In the genomic region with DNA sequence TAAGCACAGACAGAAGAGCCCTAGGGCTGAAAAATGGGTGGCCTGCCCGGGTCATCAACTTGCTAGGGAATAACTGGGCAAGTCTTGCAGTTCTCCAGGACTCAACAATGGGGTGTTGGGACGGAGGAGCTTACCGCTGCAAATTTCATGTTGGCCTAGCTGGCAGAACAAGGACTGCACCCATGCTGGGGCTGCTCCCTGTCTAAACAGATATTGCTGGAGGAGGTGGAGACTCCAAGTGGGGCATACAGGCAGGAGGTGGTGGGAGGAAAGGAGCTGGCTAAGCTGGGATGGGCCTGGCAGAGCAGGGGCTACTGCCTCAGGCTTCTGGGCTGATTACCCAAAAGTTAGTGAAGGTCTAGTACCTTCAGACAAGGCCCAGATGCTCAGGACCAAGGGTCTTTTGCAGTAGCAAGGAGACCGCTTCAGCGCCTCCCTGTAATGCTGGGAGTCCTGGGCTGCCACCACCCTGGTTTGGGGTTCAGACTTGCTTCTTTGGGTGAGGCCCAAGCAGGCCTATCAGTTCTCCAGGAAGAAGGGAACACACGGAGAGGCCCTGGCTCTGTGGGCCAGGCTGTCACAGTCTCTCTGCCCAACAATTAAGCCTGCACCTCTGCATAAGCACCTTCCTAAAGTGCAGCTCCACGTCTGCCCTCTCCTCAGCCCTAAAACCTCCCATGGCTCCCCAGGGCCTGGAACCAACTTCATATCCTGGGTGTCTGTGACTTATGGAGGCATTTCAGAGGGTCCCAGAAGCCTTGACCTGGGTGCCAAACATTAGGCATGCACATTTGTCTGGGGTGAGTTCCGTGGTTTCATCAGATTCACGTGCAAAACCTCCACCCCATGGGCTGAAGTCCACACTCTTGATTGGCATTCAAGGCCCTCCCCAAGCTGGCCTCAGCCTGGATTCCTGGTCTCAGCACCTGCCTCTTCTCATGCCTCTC, we compare ENCODE assay signal across 1 cellular context.
TF ChIP-seq lines count a peak whose summit lies in the region.

No MANE protein-coding gene starts in this region.

TF ChIP-seq in SK-N-SH treated with all-trans-retinoic acid at 6 μM for 48 hours, 23 proteins besides CTCF, POLR2A, EP300 and RAD21 (continued from another document):
- TF ChIP-seq, protein P1, sequence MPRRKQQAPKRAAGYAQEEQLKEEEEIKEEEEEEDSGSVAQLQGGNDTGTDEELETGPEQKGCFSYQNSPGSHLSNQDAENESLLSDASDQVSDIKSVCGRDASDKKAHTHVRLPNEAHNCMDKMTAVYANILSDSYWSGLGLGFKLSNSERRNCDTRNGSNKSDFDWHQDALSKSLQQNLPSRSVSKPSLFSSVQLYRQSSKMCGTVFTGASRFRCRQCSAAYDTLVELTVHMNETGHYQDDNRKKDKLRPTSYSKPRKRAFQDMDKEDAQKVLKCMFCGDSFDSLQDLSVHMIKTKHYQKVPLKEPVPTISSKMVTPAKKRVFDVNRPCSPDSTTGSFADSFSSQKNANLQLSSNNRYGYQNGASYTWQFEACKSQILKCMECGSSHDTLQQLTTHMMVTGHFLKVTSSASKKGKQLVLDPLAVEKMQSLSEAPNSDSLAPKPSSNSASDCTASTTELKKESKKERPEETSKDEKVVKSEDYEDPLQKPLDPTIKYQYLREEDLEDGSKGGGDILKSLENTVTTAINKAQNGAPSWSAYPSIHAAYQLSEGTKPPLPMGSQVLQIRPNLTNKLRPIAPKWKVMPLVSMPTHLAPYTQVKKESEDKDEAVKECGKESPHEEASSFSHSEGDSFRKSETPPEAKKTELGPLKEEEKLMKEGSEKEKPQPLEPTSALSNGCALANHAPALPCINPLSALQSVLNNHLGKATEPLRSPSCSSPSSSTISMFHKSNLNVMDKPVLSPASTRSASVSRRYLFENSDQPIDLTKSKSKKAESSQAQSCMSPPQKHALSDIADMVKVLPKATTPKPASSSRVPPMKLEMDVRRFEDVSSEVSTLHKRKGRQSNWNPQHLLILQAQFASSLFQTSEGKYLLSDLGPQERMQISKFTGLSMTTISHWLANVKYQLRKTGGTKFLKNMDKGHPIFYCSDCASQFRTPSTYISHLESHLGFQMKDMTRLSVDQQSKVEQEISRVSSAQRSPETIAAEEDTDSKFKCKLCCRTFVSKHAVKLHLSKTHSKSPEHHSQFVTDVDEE (CRISPR knock-in tag; IDR thresholded peaks at IDR 0.05): no peak
- TF ChIP-seq OSR1 (CRISPR knock-in tag; IDR thresholded peaks at IDR 0.05) (no peak), ARNTL (CRISPR knock-in tag; IDR thresholded peaks at IDR 0.05; ENCODE audit: borderline replicate concordance, low read depth) (no peak)
TF ChIP-seq in SK-N-SH treated with all-trans-retinoic acid at 6 μM for 48 hours: peak in this region for 0.
